1 cellular context compared by ENCODE assay signal in genomic region chr4:15779789-15780188, GRCh38.
TF ChIP-seq lines count a peak whose summit lies in the region.

No MANE protein-coding gene starts in this region.

TF ChIP-seq in GM12878, 131 proteins besides CTCF, POLR2A, EP300 and RAD21:
- TF ChIP-seq PRDM15 (CRISPR knock-in tag; IDR thresholded peaks at IDR 0.05), result no peak
- TF ChIP-seq ATF3 (IDR thresholded peaks at IDR 0.05; ENCODE audit: borderline replicate concordance, extremely low read depth, low read depth, low read length), result no peak
- no peak for TF ChIP-seq BHLHE40 (IDR thresholded peaks at IDR 0.05; ENCODE audit: borderline replicate concordance in 1 of 2, low read depth in 2 of 2, low read length in 1 of 2)
- no peak for TF ChIP-seq E2F4 (IDR thresholded peaks at IDR 0.05; ENCODE audit: low read depth, low read length)
- TF ChIP-seq RUNX3 (IDR thresholded peaks at IDR 0.05; ENCODE audit: low read length), result no peak
- no peak for TF ChIP-seq ATF7 (IDR thresholded peaks at IDR 0.05; ENCODE audit: low read depth)
- TF ChIP-seq RELA (IDR thresholded peaks at IDR 0.05; ENCODE audit: borderline replicate concordance, partially characterized antibody), result no peak
- TF ChIP-seq NR2F1 (conservative IDR thresholded peaks at IDR 0.05), result no peak
- TF ChIP-seq ZNF274 (IDR thresholded peaks at IDR 0.05; ENCODE audit: insufficient read depth, insufficient read length), result no peak
- no peak for TF ChIP-seq CREM (IDR thresholded peaks at IDR 0.05; ENCODE audit: low read depth)
- no peak for TF ChIP-seq SUZ12 (IDR thresholded peaks at IDR 0.05; ENCODE audit: unreplicated experiment)
- no peak for TF ChIP-seq POU2F2 (IDR thresholded peaks at IDR 0.05; ENCODE audit: borderline replicate concordance, low read depth, low read length)
- no peak for TF ChIP-seq ZSCAN29 (IDR thresholded peaks at IDR 0.05)
- TF ChIP-seq MEF2B (IDR thresholded peaks at IDR 0.05; ENCODE audit: partially characterized antibody, poor library complexity, severe bottlenecking), result no peak
